24 cellular contexts compared by ENCODE assay signal in genomic region chr7:108127461-108127860, GRCh38. TPM values are rescaled to one million over a fixed set of nuclear protein-coding genes. Genes with fewer than 3 reads are reported as not detected.
DNase-seq lines count a peak whose midpoint lies in the region; ATAC-seq, FAIRE-seq and TF ChIP-seq lines count a peak whose summit lies in the region.
"Had no signal": no experiment of that assay in that cellular context is flagged by ENCODE, and none has a peak within 500 bp of the region (broad histone marks: within the 10 kb centered on the region; RNA-seq: fewer than 3 reads in every experiment).

No MANE protein-coding gene starts in this region.

- H3K27ac ChIP-seq in keratinocyte (ENCODE audit: control insufficient read depth, insufficient read depth, low read length), result no peak overlapping the region
- H3K27ac ChIP-seq: 22Rv1 had no signal

- H3K9me3 Mint-ChIP-seq in activated CD4-positive, alpha-beta T cell treated with anti-CD3 and anti-CD28 coated beads, Interleukin-2, amount 10 ng/mL, durations not matched to agents 24 days and 14 days, result no peaks in the 10 kb centered on the region
- H3K9me3 Mint-ChIP-seq: CD4-positive, CD25-positive, alpha-beta regulatory T cell; CD8-positive, alpha-beta memory T cell; GM23338; HFFc6; IgD-negative memory B cell had no signal

- in situ Hi-C loops in ACHN (cut with HindIII; ENCODE audit: low pct_ligation_motif_present, low pct_unique_long_range_greater_than_20kb, low sequenced_read_pairs) (no loop called here), GM13977 (cut with MboI; ENCODE audit: low pct_unique_long_range_greater_than_20kb, low sequenced_read_pairs, unreplicated experiment) (no loop called here)

- peaks cover 45% of the 10 kb centered on the region for H3K4me1 ChIP-seq in keratinocyte (ENCODE audit: control insufficient read depth, extremely low read depth, insufficient read depth, low read length)
- H3K4me1 ChIP-seq: BE2C had no signal

- no peaks in the 10 kb centered on the region for H3K9me3 ChIP-seq in keratinocyte (ENCODE audit: control insufficient read depth, low read depth, low read length)
- H3K9me3 ChIP-seq: BE2C had no signal

- H3K9ac ChIP-seq in keratinocyte (ENCODE audit: control insufficient read depth, extremely low read depth, insufficient read depth, low read length), result no peak overlapping the region

- H3K4me3 Mint-ChIP-seq in activated CD4-positive, alpha-beta T cell treated with anti-CD3 and anti-CD28 coated beads, Interleukin-2, amount 10 ng/mL, durations not matched to agents 24 days and 14 days, result no peak overlapping the region
- H3K4me3 Mint-ChIP-seq: CD4-positive, CD25-positive, alpha-beta regulatory T cell; CD8-positive, alpha-beta memory T cell; GM23338; HFFc6; IgD-negative memory B cell had no signal

- no peaks in the 10 kb centered on the region for H3K27me3 ChIP-seq in keratinocyte (ENCODE audit: control insufficient read depth, extremely low read depth, insufficient read depth, low read length)
- H3K27me3 ChIP-seq: BE2C had no signal

- DNase-seq in activated CD4-positive, alpha-beta T cell treated with anti-CD3 and anti-CD28 coated beads, Interleukin-2, amount 10 ng/mL, durations not matched to agents 24 days and 14 days, result no peak
- no peak for DNase-seq in activated CD4-positive, alpha-beta T cell treated with anti-CD3 and anti-CD28 coated beads, Interleukin-2, amount 50 U/mL, for 48 hours
- DNase-seq in epithelial cell of esophagus (ENCODE audit: low read depth), result peak; percentile 79
- DNase-seq in keratinocyte (ENCODE audit: low read depth, low spot score), result peak; percentile 28
- DNase-seq in ACHN, result no peak
- DNase-seq in GM13977 (ENCODE audit: low spot score), result no peak
- DNase-seq: BE2C; C1 segment of cervical spinal cord; CD4-positive, CD25-positive, alpha-beta regulatory T cell; CD8-positive, alpha-beta memory T cell; COR-L47; HFFc6; KG1 had no signal

- H3K4me1 Mint-ChIP-seq in activated CD4-positive, alpha-beta T cell treated with anti-CD3 and anti-CD28 coated beads, Interleukin-2, amount 10 ng/mL, durations not matched to agents 24 days and 14 days, result no peaks in the 10 kb centered on the region
- H3K4me1 Mint-ChIP-seq: CD4-positive, CD25-positive, alpha-beta regulatory T cell; CD8-positive, alpha-beta memory T cell had no signal

- intact Hi-C loops in activated CD4-positive, alpha-beta T cell treated with anti-CD3 and anti-CD28 coated beads, Interleukin-2, amount 10 ng/mL, durations not matched to agents 24 days and 14 days (cut with micrococcal nuclease), result no loop called here

- H3K9me1 ChIP-seq in keratinocyte (ENCODE audit: control insufficient read depth, extremely low read depth, insufficient read depth, low read length), result no peaks in the 10 kb centered on the region

- ATAC-seq in HG02852 (IDR thresholded peaks at IDR 0.05; ENCODE audit: unreplicated experiment), result no peak
- ATAC-seq: GM23338, HCT116 had no signal

- dilution Hi-C loops in keratinocyte (cut with MboI; ENCODE audit: extremely low pct_ligation_motif_present, low sequenced_read_pairs), result no loop called here

- H3K27me3 Mint-ChIP-seq in activated CD4-positive, alpha-beta T cell treated with anti-CD3 and anti-CD28 coated beads, Interleukin-2, amount 10 ng/mL, durations not matched to agents 24 days and 14 days, result peaks cover 13% of the 10 kb centered on the region

- no peak overlapping the region for H2AFZ ChIP-seq in keratinocyte (ENCODE audit: control insufficient read depth, low read length)
- H2AFZ ChIP-seq: GM23338 had no signal

- H3K4me3 ChIP-seq in epithelial cell of esophagus (ENCODE audit: low read length) (no peak overlapping the region), keratinocyte (ENCODE audit: control insufficient read depth in 2 of 3, extremely low read depth in 1 of 3, insufficient read depth in 2 of 3, low read depth in 1 of 3, low read length in 3 of 3) (no peak overlapping the region)
- H3K4me3 ChIP-seq: GM23338 had no signal

- no peaks in the 10 kb centered on the region for H3K36me3 ChIP-seq in keratinocyte (ENCODE audit: control insufficient read depth in 2 of 2, extremely low read depth in 1 of 2, insufficient read depth in 2 of 2, low read length in 2 of 2)
- H3K36me3 ChIP-seq: BE2C had no signal

- H4K20me1 ChIP-seq in keratinocyte (ENCODE audit: control insufficient read depth, extremely low read depth, insufficient read depth, low read length), result no peaks in the 10 kb centered on the region

- peak overlapping the region; percentile 13 for H3K4me2 ChIP-seq in keratinocyte (ENCODE audit: control insufficient read depth, extremely low read depth, insufficient read depth, low read depth, low read length)
- H3K4me2 ChIP-seq: GM23338 had no signal

- H3K36me3 Mint-ChIP-seq in activated CD4-positive, alpha-beta T cell treated with anti-CD3 and anti-CD28 coated beads, Interleukin-2, amount 10 ng/mL, durations not matched to agents 24 days and 14 days (ENCODE audit: low read depth), result no peaks in the 10 kb centered on the region
- H3K36me3 Mint-ChIP-seq: CD4-positive, CD25-positive, alpha-beta regulatory T cell; CD8-positive, alpha-beta memory T cell; IgD-negative memory B cell had no signal

- no peaks in the 10 kb centered on the region for H3K79me2 ChIP-seq in keratinocyte (ENCODE audit: control insufficient read depth, insufficient read depth, low read length)

- peak overlapping the region; percentile 17 for H3K27ac Mint-ChIP-seq in activated CD4-positive, alpha-beta T cell treated with anti-CD3 and anti-CD28 coated beads, Interleukin-2, amount 10 ng/mL, durations not matched to agents 24 days and 14 days
- H3K27ac Mint-ChIP-seq: CD4-positive, CD25-positive, alpha-beta regulatory T cell; GM23338; HFFc6; IgD-negative memory B cell had no signal

- FAIRE-seq in keratinocyte (lab: Jason Lieb, UNC), result no peak
- FAIRE-seq: D721Med, G401.6, GM12891, GM18507, H54, HTR-8/SVneo had no signal

- no peak for TF ChIP-seq CTCF in epithelial cell of esophagus (IDR thresholded peaks at IDR 0.05; ENCODE audit: insufficient read depth, low read depth, low read length, missing control alignments)
- no peak for TF ChIP-seq CTCF in keratinocyte (optimal IDR thresholded peaks at IDR 0.05 in 1 of 3, IDR thresholded peaks at IDR 0.05 in 1 of 3, conservative IDR thresholded peaks at IDR 0.05 in 1 of 3; ENCODE audit: extremely low read depth in 1 of 3, insufficient read depth in 2 of 3, low read length in 3 of 3)
- TF ChIP-seq CTCF in GM13977 (IDR thresholded peaks at IDR 0.05; ENCODE audit: extremely low read depth, insufficient read depth, missing control alignments), result no peak

RNA-seq across cellular contexts. Expression of gene LAMB4, which starts 2.7 kb away (rescaled TPM):
- total RNA-seq in activated CD4-positive, alpha-beta T cell treated with anti-CD3 and anti-CD28 coated beads, Interleukin-2, amount 10 ng/mL, durations not matched to agents 24 days and 14 days, result not detected in 2 replicates
- polyA plus RNA-seq in keratinocyte, result 1.6 to 10.3 TPM (median 3.7 TPM) in 3 replicates
- polyA plus RNA-seq in keratinocyte (2011; ENCODE audit: low read depth), result 7.7 TPM
- 1.6 and 3.0 TPM in 2 replicates for polyA plus RNA-seq in keratinocyte (2011; cell fraction: cytosol; rRNA removed)
- polyA plus RNA-seq in keratinocyte (2011; cell fraction: nucleus; rRNA removed), result 20.0 and 20.1 TPM in 2 replicates
- polyA plus RNA-seq in keratinocyte (2012; ENCODE audit: low replicate concordance), result 0.60 and 3.8 TPM in 2 replicates
- polyA minus RNA-seq in keratinocyte, result 0.85 to 16.0 TPM (median 6.0 TPM) in 3 replicates
- 1.7 TPM for polyA minus RNA-seq in keratinocyte (2011; cell fraction: cytosol; rRNA and poly(A)+ RNA removed)
- polyA minus RNA-seq in keratinocyte (2011; cell fraction: nucleus; rRNA and poly(A)+ RNA removed), result 15.9 and 26.8 TPM in 2 replicates
- total RNA-seq: CD4-positive, CD25-positive, alpha-beta regulatory T cell; CD8-positive, alpha-beta memory T cell; GM23338 had no signal
- polyA plus RNA-seq: CD4-positive, CD25-positive, alpha-beta regulatory T cell; CD8-positive, alpha-beta memory T cell; GM23338; IgD-negative memory B cell had no signal

Comparison
In these comparisons a context has a peak if more than half of its experiments do, and no peak if none do; other contexts are left out.
1. DNase-seq: peak in epithelial cell of esophagus (single experiment) and keratinocyte (single experiment); none in activated CD4-positive, alpha-beta T cell treated with anti-CD3 and anti-CD28 coated beads, Interleukin-2, amount 10 ng/mL, durations not matched to agents 24 days and 14 days (single experiment), activated CD4-positive, alpha-beta T cell treated with anti-CD3 and anti-CD28 coated beads, Interleukin-2, amount 50 U/mL, for 48 hours (0 of 2), ACHN (single experiment) and GM13977 (single experiment).